13 cellular contexts compared by ENCODE assay signal in the genomic region with DNA sequence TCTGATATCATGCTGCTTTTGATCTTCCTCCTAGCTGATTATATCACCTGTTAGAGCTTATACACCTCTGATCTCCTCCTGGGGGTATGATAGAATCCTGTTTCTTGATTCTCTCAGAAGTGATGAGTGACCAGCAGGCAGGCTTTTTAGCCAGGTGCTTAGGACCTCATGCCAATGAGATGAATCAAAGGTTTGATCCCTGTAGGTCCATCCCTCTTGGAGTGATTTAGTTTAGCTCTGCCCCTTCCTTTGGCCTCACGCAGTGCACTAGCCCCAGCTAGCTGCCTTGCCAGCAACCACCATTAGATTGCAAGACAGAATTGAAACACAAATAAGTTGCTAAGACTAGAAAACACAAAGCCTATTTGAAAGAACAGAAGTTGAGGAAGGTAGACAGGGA.
DNase-seq lines count a peak whose midpoint lies in the region; ATAC-seq and TF ChIP-seq lines count a peak whose summit lies in the region.
"Had no signal": no experiment of that assay in that cellular context is flagged by ENCODE, and none has a peak within 500 bp of the region (broad histone marks: within the 10 kb centered on the region; RNA-seq: fewer than 3 reads in every experiment).

No MANE protein-coding gene starts in this region.

- TF ChIP-seq RAD21 in SK-N-SH (IDR thresholded peaks at IDR 0.05; ENCODE audit: low read length): 0 out of 2 replicates have a peak, but pooled peaks have one; percentile 3

- H4K20me1 ChIP-seq in SK-N-SH (ENCODE audit: insufficient read depth): peaks cover 78% of the 10 kb centered on the region

- H3K36me3 Mint-ChIP-seq in HFFc6 (ENCODE audit: low read depth): peaks cover 9% of the 10 kb centered on the region
- no peaks in the 10 kb centered on the region for H3K36me3 Mint-ChIP-seq in stimulated activated effector memory CD8-positive, alpha-beta T cell treated with anti-CD3 and anti-CD28 coated beads, Interleukin-12 subunit alpha, Interleukin-12 subunit beta, amount 100 ng/mL, for 72 hours
- H3K36me3 Mint-ChIP-seq: CD8-positive, alpha-beta T cell had no signal

- TF ChIP-seq CTCF in HFFc6 (IDR thresholded peaks at IDR 0.05): no peak
- TF ChIP-seq CTCF in SK-N-SH (IDR thresholded peaks at IDR 0.05): no peak

- no peak for TF ChIP-seq EP300 in SK-N-SH (IDR thresholded peaks at IDR 0.05; ENCODE audit: borderline replicate concordance in 1 of 2, low read depth in 1 of 2, low read length in 1 of 2)

- H3K9ac ChIP-seq in SK-N-SH: no peak overlapping the region
- H3K9ac ChIP-seq in iPS-20b (ENCODE audit: low read depth, low read length): peak overlapping the region; percentile 23; the same call in 1 of the 2 replicates

- no peak for DNase-seq in HFFc6
- no peak for DNase-seq in SK-N-SH
- DNase-seq in stimulated activated effector memory CD8-positive, alpha-beta T cell treated with anti-CD3 and anti-CD28 coated beads, Interleukin-12 subunit alpha, Interleukin-12 subunit beta, amount 100 ng/mL, for 72 hours (ENCODE audit: low spot score in 2 of 2): no peak
- no peak for DNase-seq in NCI-H1417 (lab: John Stamatoyannopoulos, UW)
- DNase-seq in GOT3 (lab: John Stamatoyannopoulos, UW): no peak
- DNase-seq in cortex of kidney (lab: John Stamatoyannopoulos, UW): no peak
- DNase-seq: CD8-positive, alpha-beta T cell; GF-D8; left ventricle myocardium inferior; natural killer cell; NCI-H1417 treated with DMSO at 0.1 percent for 48 hours; NCI-H510A treated with DMSO at 0.1 percent for 48 hours had no signal

- peaks cover 69% of the 10 kb centered on the region for H3K4me1 Mint-ChIP-seq in HFFc6 (ENCODE audit: low read depth)
- peaks cover 43% of the 10 kb centered on the region for H3K4me1 Mint-ChIP-seq in stimulated activated effector memory CD8-positive, alpha-beta T cell treated with anti-CD3 and anti-CD28 coated beads, Interleukin-12 subunit alpha, Interleukin-12 subunit beta, amount 100 ng/mL, for 72 hours

- H3K4me3 ChIP-seq in SK-N-SH (ENCODE audit: low read depth in 2 of 2, low read length in 1 of 2): no peak overlapping the region
- peak overlapping the region; percentile 34 for H3K4me3 ChIP-seq in iPS-20b (ENCODE audit: low read length)
- H3K4me3 ChIP-seq: left ventricle myocardium inferior had no signal

- no peak overlapping the region for H3K4me3 Mint-ChIP-seq in HFFc6
- H3K4me3 Mint-ChIP-seq in stimulated activated effector memory CD8-positive, alpha-beta T cell treated with anti-CD3 and anti-CD28 coated beads, Interleukin-12 subunit alpha, Interleukin-12 subunit beta, amount 100 ng/mL, for 72 hours: no peak overlapping the region
- H3K4me3 Mint-ChIP-seq: CD8-positive, alpha-beta T cell; natural killer cell had no signal

- peaks cover 96% of the 10 kb centered on the region for H3K79me2 ChIP-seq in SK-N-SH (ENCODE audit: insufficient read depth)

- no peaks in the 10 kb centered on the region; the same call in 1 of the 2 replicates for H3K9me3 Mint-ChIP-seq in HFFc6
- H3K9me3 Mint-ChIP-seq in stimulated activated effector memory CD8-positive, alpha-beta T cell treated with anti-CD3 and anti-CD28 coated beads, Interleukin-12 subunit alpha, Interleukin-12 subunit beta, amount 100 ng/mL, for 72 hours: peaks cover 3% of the 10 kb centered on the region

- H3K9me3 ChIP-seq in SK-N-SH (no peaks in the 10 kb centered on the region), iPS-20b (ENCODE audit: insufficient read depth, low read depth, low read length) (no peaks in the 10 kb centered on the region)

- no peaks in the 10 kb centered on the region for H3K27me3 ChIP-seq in SK-N-SH (ENCODE audit: insufficient read depth)
- no peaks in the 10 kb centered on the region for H3K27me3 ChIP-seq in iPS-20b (ENCODE audit: insufficient read depth, low read length)

- peak; percentile 39 for ATAC-seq in stimulated activated effector memory CD8-positive, alpha-beta T cell treated with anti-CD3 and anti-CD28 coated beads, Interleukin-12 subunit alpha, Interleukin-12 subunit beta, amount 100 ng/mL, for 72 hours
- ATAC-seq: CD8-positive, alpha-beta T cell; natural killer cell had no signal

- H3K36me3 ChIP-seq in SK-N-SH (replicated peaks in 1 of 2; ENCODE audit: control insufficient read depth in 1 of 2, insufficient read depth in 2 of 2, low read length in 1 of 2): peaks cover 0 to 3% of the 10 kb centered on the region in 2 experiments
- H3K36me3 ChIP-seq in iPS-20b (ENCODE audit: insufficient read depth, low read depth, low read length): no peaks in the 10 kb centered on the region
- H3K36me3 ChIP-seq: left ventricle myocardium inferior had no signal

- H3K9me2 ChIP-seq in SK-N-SH: no peaks in the 10 kb centered on the region

- H3K27ac ChIP-seq in SK-N-SH (ENCODE audit: low read depth in 2 of 2, low read length in 1 of 2) (no peak overlapping the region), iPS-20b (ENCODE audit: low read length) (no peak overlapping the region)
- H3K27ac ChIP-seq: left ventricle myocardium inferior had no signal

- POLR2A ChIA-PET in SK-N-SH (lab: Yijun Ruan, JAX): no interaction called here

- no peak overlapping the region; the same call in 1 of the 2 replicates for H3K4me2 ChIP-seq in SK-N-SH

- 78% methylated on average over 1 of the region's 1 CpG for WGBS in SK-N-SH (ENCODE audit: low lambda C conversion rate)

- H3K27ac Mint-ChIP-seq in HFFc6: peak overlapping the region; percentile 33; the same call in 1 of the 2 replicates
- H3K27ac Mint-ChIP-seq in stimulated activated effector memory CD8-positive, alpha-beta T cell treated with anti-CD3 and anti-CD28 coated beads, Interleukin-12 subunit alpha, Interleukin-12 subunit beta, amount 100 ng/mL, for 72 hours: peak overlapping the region; percentile 49
- H3K27ac Mint-ChIP-seq: CD8-positive, alpha-beta T cell; natural killer cell had no signal

- H3K4me1 ChIP-seq in SK-N-SH (ENCODE audit: control insufficient read depth in 1 of 2, insufficient read depth in 2 of 2, low read depth in 1 of 2, low read length in 1 of 2) (peaks cover 5 to 19% of the 10 kb centered on the region in 2 experiments; a peak in 2 of 4 replicates), iPS-20b (ENCODE audit: insufficient read depth, low read length) (peaks cover 51% of the 10 kb centered on the region)

- H3K27me3 Mint-ChIP-seq in HFFc6 (ENCODE audit: insufficient read depth): 0 out of 2 replicates have a peak, but pooled peaks cover 5% of the 10 kb centered on the region

- no peak overlapping the region for H2AFZ ChIP-seq in SK-N-SH (ENCODE audit: low read depth)

- CTCF ChIA-PET in SK-N-SH (lab: Yijun Ruan, JAX): no interaction called here

- peaks cover 6% of the 10 kb centered on the region for H3F3A ChIP-seq in SK-N-SH (replicated peaks; ENCODE audit: insufficient read depth)

TF ChIP-seq in SK-N-SH, 30 proteins besides CTCF, POLR2A, EP300 and RAD21:
- TF ChIP-seq SMC3 (IDR thresholded peaks at IDR 0.05; ENCODE audit: low read depth, low read length) (no peak), GABPA (IDR thresholded peaks at IDR 0.05; ENCODE audit: low read depth) (no peak), RFX5 (IDR thresholded peaks at IDR 0.05; ENCODE audit: low read length) (no peak), SIN3A (IDR thresholded peaks at IDR 0.05; ENCODE audit: borderline replicate concordance, low read depth, low read length) (no peak), MEF2A (IDR thresholded peaks at IDR 0.05; ENCODE audit: borderline replicate concordance, low read depth) (no peak), NFIC (IDR thresholded peaks at IDR 0.05; ENCODE audit: borderline replicate concordance) (no peak)
